In the genomic region with DNA sequence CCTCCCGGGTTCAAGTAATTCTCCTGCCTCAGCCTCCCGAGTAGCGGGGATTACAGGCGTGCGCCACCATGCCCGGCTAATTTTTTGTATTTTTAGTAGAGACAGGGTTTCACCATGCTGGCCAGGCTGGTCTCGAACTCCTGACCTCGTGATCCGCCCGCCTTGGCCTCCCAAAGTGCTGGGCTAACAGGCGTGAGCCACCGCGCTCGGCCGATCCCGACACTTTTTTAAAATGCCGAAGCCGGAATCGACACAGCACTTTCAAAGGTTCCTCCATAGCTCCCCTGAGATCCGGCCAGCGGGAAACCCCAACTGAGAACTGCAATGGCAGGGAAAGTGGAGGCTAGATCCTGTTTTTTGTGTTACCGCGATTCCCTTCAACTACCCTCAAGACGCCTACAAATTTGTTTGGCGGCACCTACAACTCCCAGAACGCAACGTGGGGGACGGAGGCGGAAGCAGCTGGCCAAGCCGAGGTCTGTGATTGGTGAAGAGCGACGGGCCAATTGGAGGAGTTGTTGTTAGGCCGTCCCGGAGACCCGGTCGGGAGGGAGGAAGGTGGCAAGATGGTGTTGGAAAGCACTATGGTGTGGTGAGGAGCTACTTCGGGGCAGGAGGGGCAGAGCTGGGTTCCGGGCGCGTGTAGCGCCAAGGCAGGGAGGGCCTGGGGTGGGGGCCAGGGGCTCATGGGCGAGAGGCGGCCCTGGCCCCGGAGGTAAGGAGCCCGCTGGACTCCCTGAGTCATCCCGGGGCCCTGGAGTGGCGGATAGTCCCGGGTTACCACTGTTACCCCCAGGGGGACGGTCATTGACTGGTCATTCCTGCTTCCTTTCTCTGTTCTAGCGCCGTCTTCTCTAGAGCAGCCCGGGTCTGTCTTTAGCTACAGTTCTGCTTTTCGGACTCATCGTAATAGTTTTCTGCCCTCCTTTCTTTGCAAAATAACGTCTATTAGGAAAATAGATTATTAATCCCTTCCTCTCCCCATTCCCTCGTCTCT, we compare ENCODE assay signal across 8 cellular contexts. TPM values are rescaled to one million over a fixed set of nuclear protein-coding genes. Genes with fewer than 3 reads are reported as not detected.
A peak's percentile ranks its signal among the peaks of the same experiment; 100 is the strongest.
DNase-seq lines count a peak whose midpoint lies in the region; ATAC-seq and TF ChIP-seq lines count a peak whose summit lies in the region.

A gene (plus strand): TSS at position 518 of the 997 bp plus-strand sequence. CDS start 49 bp downstream, at position 567.

- H3K4ac ChIP-seq in mesendoderm (ENCODE audit: low read depth, low read length) = peak within 1 kb of the TSS; percentile 92

- H3K4me1 ChIP-seq in NT2/D1 (ENCODE audit: insufficient read depth, insufficient read length) (peaks cover 2% of the 10 kb centered on the region), endodermal cell (ENCODE audit: control insufficient read depth, insufficient read depth, low read length) (no peaks in the 10 kb centered on the region), mesendoderm (ENCODE audit: control insufficient read depth, low read depth, low read length) (no peaks in the 10 kb centered on the region)

- CTCF ChIA-PET in activated CD8-positive, alpha-beta memory T cell treated with anti-CD3 and anti-CD28 coated beads, Interleukin-2, amount 10 ng/mL, durations not matched to agents 7 days and 5 days (lab: Charles Lee) = interaction anchor here (0.5 to 1.4 kb wide), 9 partner anchors 16 to 498 kb away, joined by 3 to 5 read pairs (median 3); a partner anchor contains a TSS

- H3K27me3 ChIP-seq in NT2/D1 (ENCODE audit: insufficient read depth, insufficient read length) (no peaks in the 10 kb centered on the region), endodermal cell (ENCODE audit: control insufficient read depth, insufficient read depth, low read length, poor library complexity, severe bottlenecking) (no peaks in the 10 kb centered on the region), mesendoderm (ENCODE audit: insufficient read depth, low read length, poor library complexity) (no peaks in the 10 kb centered on the region)

- peak within 1 kb of the TSS; percentile 94 for H3K4me3 Mint-ChIP-seq in activated CD8-positive, alpha-beta memory T cell treated with anti-CD3 and anti-CD28 coated beads, Interleukin-2, amount 10 ng/mL, durations not matched to agents 7 days and 5 days
- H3K4me3 Mint-ChIP-seq in endodermal cell = peak within 1 kb of the TSS; percentile 79

- no peak within 1 kb of the TSS for H3K23ac ChIP-seq in mesendoderm (ENCODE audit: low read length)

- H3K9me3 ChIP-seq in NT2/D1 (ENCODE audit: insufficient read depth, low read length) (no peaks in the 10 kb centered on the region), endodermal cell (ENCODE audit: control insufficient read depth, low read length) (no peaks in the 10 kb centered on the region)

- H2BK15ac ChIP-seq in mesendoderm (replicated peaks; ENCODE audit: low read depth) = no peak within 1 kb of the TSS

- DNase-seq in COLO829 (ENCODE audit: low spot score) = peak; percentile 98
- peak; percentile 23 to 96 (median 90) for DNase-seq in HUDEP-2 (lab: John Stamatoyannopoulos, UW; ENCODE audit: unreplicated experiment in 76 of 76)
- DNase-seq in NT2/D1 (ENCODE audit: low read depth, low spot score) = peak; percentile 100
- peak; percentile 97 for DNase-seq in activated CD8-positive, alpha-beta memory T cell treated with anti-CD3 and anti-CD28 coated beads, Interleukin-2, amount 10 ng/mL, durations not matched to agents 7 days and 5 days
- peak; percentile 98 for DNase-seq in endodermal cell
- DNase-seq in mesendoderm = peak; percentile 99
- DNase-seq in stimulated activated CD8-positive, alpha-beta memory T cell treated with anti-CD3 and anti-CD28 coated beads, Interleukin-15, amount 100 ng/mL, for 1 hour (ENCODE audit: low read depth) = peak; percentile 77

- H3K4me2 ChIP-seq in mesendoderm (ENCODE audit: low read length) = peak within 1 kb of the TSS; percentile 54

- 32 to 37% methylated on average over 34 to 56 of the region's 56 CpGs for WGBS in endodermal cell (ENCODE audit: insufficient coverage in 1 of 2, insufficient read length in 1 of 2), 2 experiments
- no CpG with 5 or more reads among the region's 56 CpGs for WGBS in mesendoderm (ENCODE audit: extremely low coverage, insufficient coverage, low lambda C conversion rate)

- TF ChIP-seq CTCF in endodermal cell (conservative IDR thresholded peaks at IDR 0.05) = peak; percentile 35

- H3K56ac ChIP-seq in mesendoderm (ENCODE audit: low read length) = peak within 1 kb of the TSS; percentile 94

- peak; percentile 86 for ATAC-seq in GM21367 (IDR thresholded peaks at IDR 0.05; ENCODE audit: unreplicated experiment)
- peak; percentile 98 for ATAC-seq in activated CD8-positive, alpha-beta memory T cell treated with anti-CD3 and anti-CD28 coated beads, Interleukin-2, amount 10 ng/mL, durations not matched to agents 7 days and 5 days

- peaks cover 32% of the 10 kb centered on the region for H3K4me1 Mint-ChIP-seq in activated CD8-positive, alpha-beta memory T cell treated with anti-CD3 and anti-CD28 coated beads, Interleukin-2, amount 10 ng/mL, durations not matched to agents 7 days and 5 days
- H3K4me1 Mint-ChIP-seq in endodermal cell = peaks cover 8% of the 10 kb centered on the region

- peak within 1 kb of the TSS; percentile 86 for H3K18ac ChIP-seq in mesendoderm (ENCODE audit: low read length)

- H3K36me3 ChIP-seq in NT2/D1 (ENCODE audit: insufficient read depth, insufficient read length, low read length) (peaks cover 38% of the 10 kb centered on the region), endodermal cell (ENCODE audit: control insufficient read depth, insufficient read depth, low read length) (peaks cover 14% of the 10 kb centered on the region), mesendoderm (ENCODE audit: control insufficient read depth, insufficient read depth, low read length) (peaks cover 2% of the 10 kb centered on the region)

- H3K79me1 ChIP-seq in mesendoderm (ENCODE audit: low read length) = peaks cover 4% of the 10 kb centered on the region

- no peak within 1 kb of the TSS for H2AK5ac ChIP-seq in mesendoderm (ENCODE audit: low read length)

- no peak within 1 kb of the TSS for H2BK120ac ChIP-seq in mesendoderm (ENCODE audit: low read depth, low read length)

- no peak within 1 kb of the TSS for H2BK5ac ChIP-seq in mesendoderm (ENCODE audit: low read length)

- peaks cover 23% of the 10 kb centered on the region for H3K36me3 Mint-ChIP-seq in activated CD8-positive, alpha-beta memory T cell treated with anti-CD3 and anti-CD28 coated beads, Interleukin-2, amount 10 ng/mL, durations not matched to agents 7 days and 5 days
- H3K36me3 Mint-ChIP-seq in endodermal cell (ENCODE audit: low read depth) = peaks cover 9% of the 10 kb centered on the region

- peak within 1 kb of the TSS; percentile 92 for H3K27ac Mint-ChIP-seq in activated CD8-positive, alpha-beta memory T cell treated with anti-CD3 and anti-CD28 coated beads, Interleukin-2, amount 10 ng/mL, durations not matched to agents 7 days and 5 days
- H3K27ac Mint-ChIP-seq in endodermal cell = peak within 1 kb of the TSS; percentile 99

- no peaks in the 10 kb centered on the region for H3K9me3 Mint-ChIP-seq in activated CD8-positive, alpha-beta memory T cell treated with anti-CD3 and anti-CD28 coated beads, Interleukin-2, amount 10 ng/mL, durations not matched to agents 7 days and 5 days (ENCODE audit: low read depth)
- H3K9me3 Mint-ChIP-seq in endodermal cell = peaks cover 4% of the 10 kb centered on the region

- H3K4me3 ChIP-seq in NT2/D1 (ENCODE audit: insufficient read length, low read depth) (peak within 1 kb of the TSS; percentile 90), endodermal cell (ENCODE audit: low read length) (peak within 1 kb of the TSS; percentile 94), mesendoderm (ENCODE audit: low read length) (peak within 1 kb of the TSS; percentile 89)

- H3K27me3 Mint-ChIP-seq in activated CD8-positive, alpha-beta memory T cell treated with anti-CD3 and anti-CD28 coated beads, Interleukin-2, amount 10 ng/mL, durations not matched to agents 7 days and 5 days = no peaks in the 10 kb centered on the region
- no peaks in the 10 kb centered on the region for H3K27me3 Mint-ChIP-seq in endodermal cell (ENCODE audit: insufficient read depth)

- H3K9ac ChIP-seq in NT2/D1 (ENCODE audit: insufficient read length, low read depth) (peak within 1 kb of the TSS; percentile 90), endodermal cell (ENCODE audit: extremely low read depth, low read length, poor library complexity, severe bottlenecking) (peak within 1 kb of the TSS; percentile 87), mesendoderm (ENCODE audit: low read length) (peak within 1 kb of the TSS; percentile 90)

- peaks cover 30% of the 10 kb centered on the region for H3K79me2 ChIP-seq in mesendoderm (ENCODE audit: control insufficient read depth, insufficient read depth, low read length)

- H4K8ac ChIP-seq in mesendoderm (ENCODE audit: low read depth, low read length) = peak within 1 kb of the TSS; percentile 100

- H4K5ac ChIP-seq in mesendoderm (ENCODE audit: low read length) = no peak within 1 kb of the TSS

- peak within 1 kb of the TSS; percentile 72 for H3K27ac ChIP-seq in endodermal cell (ENCODE audit: low read depth, low read length)
- peak within 1 kb of the TSS; percentile 83 for H3K27ac ChIP-seq in mesendoderm (ENCODE audit: low read depth, low read length)

RNA-seq across cellular contexts. Expression of the gene that starts here (rescaled TPM):
- 100 to 1,000 TPM; 187 to 223 TPM for total RNA-seq in activated CD8-positive, alpha-beta memory T cell treated with anti-CD3 and anti-CD28 coated beads, Interleukin-2, amount 10 ng/mL, durations not matched to agents 7 days and 5 days
- total RNA-seq in endodermal cell = 100 to 1,000 TPM; 188 to 205 TPM
- 163 TPM for polyA plus RNA-seq in endodermal cell (2013, experiment 1 of 2)
- 157 TPM for polyA plus RNA-seq in endodermal cell (2013, experiment 2 of 2)
- polyA plus RNA-seq in mesendoderm (2013, experiment 1 of 2) = 172 TPM
- 171 TPM for polyA plus RNA-seq in mesendoderm (2013, experiment 2 of 2)

Comparison
In these comparisons a context has a peak if more than half of its experiments do, and no peak if none do; other contexts are left out.
1. Peak in every context shown above with its lines: DNase-seq, ATAC-seq, H3K4me3 ChIP-seq and H3K27ac ChIP-seq.